In the genomic region with DNA sequence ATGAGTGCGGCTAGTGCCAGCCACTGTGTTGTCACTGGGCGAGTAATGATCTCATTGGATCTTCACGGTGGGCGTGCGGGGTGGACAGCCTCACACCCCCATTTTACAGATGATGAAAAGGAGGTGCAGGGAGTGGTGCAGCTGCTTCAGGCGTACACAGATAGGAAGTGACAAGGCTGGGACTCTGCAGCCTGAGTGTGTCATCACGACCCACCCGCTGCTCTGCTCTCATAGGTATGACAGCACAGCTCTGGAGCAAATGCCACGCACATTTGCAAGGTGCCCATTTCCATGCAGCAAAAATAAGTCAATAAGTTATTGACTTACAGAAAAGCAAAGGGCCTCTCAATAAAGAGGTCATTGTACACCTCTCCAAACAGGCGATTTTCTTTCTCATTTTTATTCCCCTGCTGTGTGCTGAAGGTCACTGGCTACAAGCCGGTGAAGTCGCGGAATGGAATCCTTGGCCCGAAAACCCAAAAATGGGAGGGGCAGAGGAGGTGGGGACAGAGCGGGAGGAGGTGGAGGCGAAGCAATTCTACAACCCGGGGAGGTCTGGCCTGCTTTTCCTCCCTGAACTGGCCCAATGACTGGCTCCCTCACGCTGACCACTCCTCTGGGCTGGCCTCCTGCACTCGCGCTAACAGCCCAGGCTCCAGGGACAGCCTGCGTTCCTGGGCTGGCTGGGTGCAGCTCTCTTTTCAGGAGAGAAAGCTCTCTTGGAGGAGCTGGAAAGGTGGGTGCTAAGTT, we compare ENCODE assay signal across 8 cellular contexts. TPM values are rescaled to one million over a fixed set of nuclear protein-coding genes. Genes with fewer than 3 reads are reported as not detected.
DNase-seq lines count a peak whose midpoint lies in the region; ATAC-seq and TF ChIP-seq lines count a peak whose summit lies in the region.

A gene with protein sequence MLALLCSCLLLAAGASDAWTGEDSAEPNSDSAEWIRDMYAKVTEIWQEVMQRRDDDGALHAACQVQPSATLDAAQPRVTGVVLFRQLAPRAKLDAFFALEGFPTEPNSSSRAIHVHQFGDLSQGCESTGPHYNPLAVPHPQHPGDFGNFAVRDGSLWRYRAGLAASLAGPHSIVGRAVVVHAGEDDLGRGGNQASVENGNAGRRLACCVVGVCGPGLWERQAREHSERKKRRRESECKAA (plus strand): TSS at position 658 of the 750 bp plus-strand sequence. CDS start 3,949 bp downstream, outside the sequence.

- TF ChIP-seq POLR2A in gastrocnemius medialis (IDR thresholded peaks at IDR 0.05) (peak; percentile 18 to 22), GM18505 (IDR thresholded peaks at IDR 0.05; ENCODE audit: borderline replicate concordance, extremely low read depth, insufficient read depth, insufficient read length) (no peak)

- no peak within 1 kb of the TSS for H3K27ac Mint-ChIP-seq in activated naive CD8-positive, alpha-beta T cell treated with anti-CD3 and anti-CD28 coated beads, Interleukin-2, amount 50 U/mL, for 24 hours

- H3K4me1 ChIP-seq in gastrocnemius medialis = peaks cover 13 to 19% of the 10 kb centered on the region in 2 donors
- no peaks in the 10 kb centered on the region for H3K4me1 ChIP-seq in effector memory CD4-positive, alpha-beta T cell (ENCODE audit: control insufficient read depth, insufficient read depth, low read length, poor library complexity, severe bottlenecking)

- DNase-seq in GM04504 (ENCODE audit: low read depth) (peak; percentile 86), astrocyte of the spinal cord (ENCODE audit: low read depth, low spot score) (peak; percentile 79), gastrocnemius medialis (peak; percentile 48 to 66), NCI-H2107 treated with DMSO at 0.1 percent for 48 hours (lab: John Stamatoyannopoulos, UW; ENCODE audit: unreplicated experiment) (no peak)
- no peak for DNase-seq in activated naive CD8-positive, alpha-beta T cell treated with anti-CD3 and anti-CD28 coated beads, Interleukin-2, amount 50 U/mL, for 24 hours
- DNase-seq in effector memory CD4-positive, alpha-beta T cell = no peak

- H3K4me1 Mint-ChIP-seq in activated naive CD8-positive, alpha-beta T cell treated with anti-CD3 and anti-CD28 coated beads, Interleukin-2, amount 50 U/mL, for 24 hours = no peaks in the 10 kb centered on the region

- peak within 1 kb of the TSS; percentile 21 for H3K4me3 ChIP-seq in astrocyte of the spinal cord (ENCODE audit: low read depth, low read length)
- H3K4me3 ChIP-seq in iPS-11a (ENCODE audit: low read depth, low read length) = peak within 1 kb of the TSS; percentile 24
- peak within 1 kb of the TSS; percentile 18 to 51 (median 37) for H3K4me3 ChIP-seq in gastrocnemius medialis
- no peak within 1 kb of the TSS for H3K4me3 ChIP-seq in effector memory CD4-positive, alpha-beta T cell (ENCODE audit: insufficient read depth, low read depth, low read length, poor library complexity, severe bottlenecking)

- H3K27me3 Mint-ChIP-seq in activated naive CD8-positive, alpha-beta T cell treated with anti-CD3 and anti-CD28 coated beads, Interleukin-2, amount 50 U/mL, for 24 hours = peaks cover 22% of the 10 kb centered on the region

- H3K36me3 Mint-ChIP-seq in activated naive CD8-positive, alpha-beta T cell treated with anti-CD3 and anti-CD28 coated beads, Interleukin-2, amount 50 U/mL, for 24 hours (ENCODE audit: low read depth) = no peaks in the 10 kb centered on the region

- H3K4me3 Mint-ChIP-seq in activated naive CD8-positive, alpha-beta T cell treated with anti-CD3 and anti-CD28 coated beads, Interleukin-2, amount 50 U/mL, for 24 hours = no peak within 1 kb of the TSS

- H3K27ac ChIP-seq in gastrocnemius medialis = peak within 1 kb of the TSS; percentile 34 to 74 (median 57)
- no peak within 1 kb of the TSS for H3K27ac ChIP-seq in effector memory CD4-positive, alpha-beta T cell (ENCODE audit: insufficient read depth, low read length, poor library complexity, severe bottlenecking)

- in situ Hi-C loops in astrocyte of the spinal cord (cut with HindIII; ENCODE audit: low sequenced_read_pairs) (no loop called here), gastrocnemius medialis (cut with MboI; ENCODE audit: low sequenced_read_pairs in 4 of 4) (loop anchor here in 2 of 4 donors (25.0 kb wide), 1 partner anchor 308 kb away; no protein-coding TSS in a partner anchor)

- no peak for TF ChIP-seq CTCF in astrocyte of the spinal cord (IDR thresholded peaks at IDR 0.05; ENCODE audit: low read depth, low read length)
- TF ChIP-seq CTCF in gastrocnemius medialis (IDR thresholded peaks at IDR 0.05 in 4 of 5, conservative IDR thresholded peaks at IDR 0.05 in 1 of 5) = no peak

- no peaks in the 10 kb centered on the region for H3K36me3 ChIP-seq in gastrocnemius medialis
- H3K36me3 ChIP-seq in effector memory CD4-positive, alpha-beta T cell (ENCODE audit: control insufficient read depth, insufficient read depth, low read length) = no peaks in the 10 kb centered on the region

- intact Hi-C loops in gastrocnemius medialis (cut with DNase I; ENCODE audit: low total_unique reads) = loop anchor here (10.0 kb wide), 1 partner anchor 310 kb away; no protein-coding TSS in a partner anchor

- no peaks in the 10 kb centered on the region for H3K9me3 ChIP-seq in gastrocnemius medialis
- no peaks in the 10 kb centered on the region for H3K9me3 ChIP-seq in effector memory CD4-positive, alpha-beta T cell (ENCODE audit: control insufficient read depth, low read length)

- ATAC-seq in gastrocnemius medialis (peak; percentile 71 to 74), GM18505 (IDR thresholded peaks at IDR 0.05; ENCODE audit: unreplicated experiment) (no peak)
- no peak for ATAC-seq in activated naive CD8-positive, alpha-beta T cell treated with anti-CD3 and anti-CD28 coated beads, Interleukin-2, amount 50 U/mL, for 24 hours

- H3K9me3 Mint-ChIP-seq in activated naive CD8-positive, alpha-beta T cell treated with anti-CD3 and anti-CD28 coated beads, Interleukin-2, amount 50 U/mL, for 24 hours = no peaks in the 10 kb centered on the region

- H3K27me3 ChIP-seq in gastrocnemius medialis = peaks cover 0 to 8% (median 0%) of the 10 kb centered on the region in 3 donors
- peaks cover 2% of the 10 kb centered on the region for H3K27me3 ChIP-seq in effector memory CD4-positive, alpha-beta T cell (replicated peaks; ENCODE audit: control insufficient read depth, insufficient read depth, low read length, poor library complexity, severe bottlenecking)

RNA-seq across cellular contexts. Expression of the gene that starts here (rescaled TPM):
- 10 to 100 TPM in 1 of 4 donors, 1 to 10 TPM in 3; 2.5 to 13.0 (median 5.9) TPM for total RNA-seq in gastrocnemius medialis

Comparison
In these comparisons a context has a peak if more than half of its experiments do, and no peak if none do; other contexts are left out.
1. DNase-seq: peak in GM04504 (single experiment), astrocyte of the spinal cord (single experiment) and gastrocnemius medialis (2 of 2); none in activated naive CD8-positive, alpha-beta T cell treated with anti-CD3 and anti-CD28 coated beads, Interleukin-2, amount 50 U/mL, for 24 hours (single experiment), NCI-H2107 treated with DMSO at 0.1 percent for 48 hours (single experiment) and effector memory CD4-positive, alpha-beta T cell (0 of 3).
2. ATAC-seq: peak in gastrocnemius medialis (2 of 2); none in activated naive CD8-positive, alpha-beta T cell treated with anti-CD3 and anti-CD28 coated beads, Interleukin-2, amount 50 U/mL, for 24 hours (single experiment) and GM18505 (single experiment).